ENCODE assay signal across 18 cellular contexts in genomic region chr5:61440086-61440485, GRCh38.
"Had no signal": no experiment of that assay in that cellular context is flagged by ENCODE, and none has a peak within 500 bp of the region (broad histone marks: within the 10 kb centered on the region; RNA-seq: fewer than 3 reads in every experiment).

No MANE protein-coding gene starts in this region.

- DNase-seq: gastrocnemius medialis; kidney; left colon; left ventricle myocardium superior; mesendoderm; naive B cell; occipital lobe; pancreas; right lobe of liver; spleen; stimulated activated CD4-positive, alpha-beta T cell treated with anti-CD3 and anti-CD28 coated beads, Interleukin-15, amount 100 ng/mL, for 24 hours; stimulated activated CD4-positive, alpha-beta T cell treated with anti-CD3 and anti-CD28 coated beads, Interleukin-1b, Interleukin-23, amount 100 ng/mL, for 48 hours; stimulated activated CD4-positive, alpha-beta T cell treated with anti-CD3 and anti-CD28 coated beads, Interleukin-4, amount 100 ng/mL, for 24 hours; transverse colon had no signal

- H3K4me3 ChIP-seq: gastrocnemius medialis, lung, pancreas, prostate gland, right lobe of liver, spleen, thoracic aorta, transverse colon had no signal

- H3K36me3 ChIP-seq: gastrocnemius medialis, pancreas, prostate gland, right lobe of liver, thoracic aorta, transverse colon had no signal

- ATAC-seq: gastrocnemius medialis; left colon; left ventricle myocardium superior; pancreas; right lobe of liver; stimulated activated memory B cell treated with anti-CD40 and anti-IgM and Interleukin-4, amounts not matched to agents 10 μg/mL and 1 μg/mL and 100 μg/mL, for 72 hours had no signal

- H3K4me1 ChIP-seq: gastrocnemius medialis, prostate gland had no signal

- H3K9me3 ChIP-seq: pancreas, prostate gland, right lobe of liver had no signal

- H3K27ac ChIP-seq: gastrocnemius medialis, pancreas, right lobe of liver, spleen, thoracic aorta, transverse colon had no signal

- H3K27me3 ChIP-seq: gastrocnemius medialis, pancreas, right lobe of liver, spleen, transverse colon had no signal
